In genomic region chr12:123912415-123913385, GRCh38 we compare ENCODE assay signal across 1 cellular context.
TF ChIP-seq lines count a peak whose summit lies in the region.

No MANE protein-coding gene starts in this region.

TF ChIP-seq in HEK293, 187 proteins besides CTCF, POLR2A, EP300 and RAD21 (continued from another document):
- TF ChIP-seq, protein P1, sequence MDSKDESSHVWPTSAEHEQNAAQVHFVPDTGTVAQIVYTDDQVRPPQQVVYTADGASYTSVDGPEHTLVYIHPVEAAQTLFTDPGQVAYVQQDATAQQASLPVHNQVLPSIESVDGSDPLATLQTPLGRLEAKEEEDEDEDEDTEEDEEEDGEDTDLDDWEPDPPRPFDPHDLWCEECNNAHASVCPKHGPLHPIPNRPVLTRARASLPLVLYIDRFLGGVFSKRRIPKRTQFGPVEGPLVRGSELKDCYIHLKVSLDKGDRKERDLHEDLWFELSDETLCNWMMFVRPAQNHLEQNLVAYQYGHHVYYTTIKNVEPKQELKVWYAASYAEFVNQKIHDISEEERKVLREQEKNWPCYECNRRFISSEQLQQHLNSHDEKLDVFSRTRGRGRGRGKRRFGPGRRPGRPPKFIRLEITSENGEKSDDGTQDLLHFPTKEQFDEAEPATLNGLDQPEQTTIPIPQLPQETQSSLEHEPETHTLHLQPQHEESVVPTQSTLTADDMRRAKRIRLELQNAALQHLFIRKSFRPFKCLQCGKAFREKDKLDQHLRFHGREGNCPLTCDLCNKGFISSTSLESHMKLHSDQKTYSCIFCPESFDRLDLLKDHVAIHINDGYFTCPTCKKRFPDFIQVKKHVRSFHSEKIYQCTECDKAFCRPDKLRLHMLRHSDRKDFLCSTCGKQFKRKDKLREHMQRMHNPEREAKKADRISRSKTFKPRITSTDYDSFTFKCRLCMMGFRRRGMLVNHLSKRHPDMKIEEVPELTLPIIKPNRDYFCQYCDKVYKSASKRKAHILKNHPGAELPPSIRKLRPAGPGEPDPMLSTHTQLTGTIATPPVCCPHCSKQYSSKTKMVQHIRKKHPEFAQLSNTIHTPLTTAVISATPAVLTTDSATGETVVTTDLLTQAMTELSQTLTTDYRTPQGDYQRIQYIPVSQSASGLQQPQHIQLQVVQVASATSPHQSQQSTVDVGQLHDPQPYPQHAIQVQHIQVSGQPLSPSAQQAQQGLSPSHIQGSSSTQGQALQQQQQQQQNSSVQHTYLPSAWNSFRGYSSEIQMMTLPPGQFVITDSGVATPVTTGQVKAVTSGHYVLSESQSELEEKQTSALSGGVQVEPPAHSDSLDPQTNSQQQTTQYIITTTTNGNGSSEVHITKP (tag by site-specific recombination; IDR thresholded peaks at IDR 0.05) = peak; percentile 80
TF ChIP-seq in HEK293: peak in this region for 4.
